In genomic region chr1:184437306-184437705, GRCh38 we compare ENCODE assay signal across 23 cellular contexts.
"Had no signal": no experiment of that assay in that cellular context is flagged by ENCODE, and none has a peak within 500 bp of the region (broad histone marks: within the 10 kb centered on the region; RNA-seq: fewer than 3 reads in every experiment).

No MANE protein-coding gene starts in this region.

- H3K4me1 ChIP-seq: parathyroid adenoma, right lobe of liver, upper lobe of right lung, uterus had no signal

- H3K36me3 ChIP-seq: neutrophil, right lobe of liver, thoracic aorta, tibial nerve, upper lobe of right lung, uterus had no signal

- DNase-seq: cerebellar nuclear complex; dorsolateral prefrontal cortex; effector CD4-positive, alpha-beta T cell; hypothalamus; immature natural killer cell; islet precursor cell; kidney glomerular epithelial cell; natural killer cell; right lobe of liver; stimulated activated CD4-positive, alpha-beta T cell treated with anti-CD3 and anti-CD28 coated beads, Interleukin-12 subunit alpha, Interleukin-12 subunit beta, amount 100 ng/mL, for 4 hours; stimulated activated CD4-positive, alpha-beta T cell treated with anti-CD3 and anti-CD28 coated beads, Interleukin-2, amount 100 ng/mL, for 24 hours; stimulated activated CD4-positive, alpha-beta T cell treated with anti-CD3 and anti-CD28 coated beads, Interleukin-4, amount 100 ng/mL, for 24 hours; stimulated activated naive CD4-positive, alpha-beta T cell treated with Interleukin-2 at 50 U/mL for 16 hours; substantia nigra; upper lobe of right lung; uterus had no signal

- H3K4me3 ChIP-seq: dorsolateral prefrontal cortex, lung, right lobe of liver, smooth muscle cell, thoracic aorta, tibial nerve, upper lobe of right lung, uterus had no signal

- H3K27ac ChIP-seq: dorsolateral prefrontal cortex, neutrophil, parathyroid adenoma, right lobe of liver, thoracic aorta, tibial nerve, upper lobe of right lung, uterus had no signal

- H3K4me2 ChIP-seq: smooth muscle cell had no signal

- H2AFZ ChIP-seq: parathyroid adenoma had no signal

- H3K9ac ChIP-seq: parathyroid adenoma had no signal

- H3K27me3 ChIP-seq: dorsolateral prefrontal cortex, neutrophil, right lobe of liver, tibial nerve, upper lobe of right lung, uterus had no signal

- H3K9me3 ChIP-seq: neutrophil, right lobe of liver, thoracic aorta, tibial nerve, upper lobe of right lung, uterus had no signal

- FAIRE-seq: frontal cortex had no signal
